In genomic region chr21:22670148-22670547, GRCh38 we compare ENCODE assay signal across 34 cellular contexts.
"Had no signal": no experiment of that assay in that cellular context is flagged by ENCODE, and none has a peak within 500 bp of the region (broad histone marks: within the 10 kb centered on the region; RNA-seq: fewer than 3 reads in every experiment).

No MANE protein-coding gene starts in this region.

- ATAC-seq: activated CD8-positive, alpha-beta T cell treated with anti-CD3 and anti-CD28 coated beads for 36 hours; activated naive CD4-positive, alpha-beta T cell treated with anti-CD3 and anti-CD28 coated beads, Interleukin-2, amount 50 U/mL, for 72 hours; activated T-cell treated with anti-CD3 and anti-CD28 coated beads, Interleukin-2, amount 50 U/mL, for 4 hours; activated T-cell treated with anti-CD3 and anti-CD28 coated beads, Interleukin-2, amount 50 U/mL, for 72 hours; activated T-helper 17 cell treated with anti-CD3 and anti-CD28 coated beads, Interleukin-2, amount 50 U/mL, for 72 hours; body of pancreas had no signal

- H3K9me3 ChIP-seq: adrenal gland, body of pancreas, breast epithelium had no signal

- H3K27me3 ChIP-seq: adrenal gland, body of pancreas, brain microvascular endothelial cell, breast epithelium had no signal

- FAIRE-seq: astrocyte, colon, TTC549 had no signal

- H3K27ac ChIP-seq: adrenal gland, body of pancreas, brain microvascular endothelial cell, breast epithelium, VCaP had no signal

- H3K4me3 ChIP-seq: adrenal gland, body of pancreas, breast epithelium had no signal

- H3K36me3 ChIP-seq: adrenal gland, brain microvascular endothelial cell, breast epithelium had no signal

- H3K4me1 ChIP-seq: adrenal gland, body of pancreas, breast epithelium had no signal

- DNase-seq: activated B cell treated with CpG ODN at 0.5 μM for 24 hours; activated CD4-positive, alpha-beta memory T cell treated with anti-CD3 and anti-CD28 coated beads for 36 hours; activated CD4-positive, alpha-beta T cell treated with anti-CD3 and anti-CD28 coated beads for 4 hours; activated CD4-positive, alpha-beta T cell treated with anti-CD3 and anti-CD28 coated beads, Interleukin-2, amount 10 ng/mL, durations not matched to agents 24 days and 14 days; activated CD4-positive, alpha-beta T cell treated with anti-CD3 and anti-CD28 coated beads, Interleukin-2, amount 50 U/mL, for 1 hour; activated CD4-positive, alpha-beta T cell treated with anti-CD3 and anti-CD28 coated beads, Interleukin-2, amount 50 U/mL, for 4 hours; activated CD4-positive, CD25-positive, alpha-beta regulatory T cell treated with anti-CD3 and anti-CD28 coated beads, Interleukin-2, amount 50 U/mL, for 72 hours; activated CD8-positive, alpha-beta memory T cell treated with anti-CD3 and anti-CD28 coated beads, Interleukin-2, amount 50 U/mL, for 4 hours; activated CD8-positive, alpha-beta T cell treated with anti-CD3 and anti-CD28 coated beads for 36 hours; activated effector memory CD4-positive, alpha-beta T cell treated with anti-CD3 and anti-CD28 coated beads, Interleukin-2, amount 50 U/mL, for 16 hours; activated gamma-delta T cell treated with Interleukin-2 at 50 U/mL for 16 hours; activated naive CD4-positive, alpha-beta T cell; activated naive CD4-positive, alpha-beta T cell treated with anti-CD3 and anti-CD28 coated beads for 36 hours; activated naive CD4-positive, alpha-beta T cell treated with anti-CD3 and anti-CD28 coated beads, Interleukin-2, amount 50 U/mL, for 16 hours; activated naive CD8-positive, alpha-beta T cell treated with anti-CD3 and anti-CD28 coated beads for 36 hours; activated T-cell treated with anti-CD3 and anti-CD28 coated beads for 4 hours; activated T-cell treated with anti-CD3 and anti-CD28 coated beads, Interleukin-2, amount 50 U/mL, for 1 hour; activated T-cell treated with anti-CD3 and anti-CD28 coated beads, Interleukin-2, amount 50 U/mL, for 4 hours; activated T-cell treated with anti-CD3 and anti-CD28 coated beads, Interleukin-2, amount 50 U/mL, for 72 hours; adrenal gland; amniotic stem cell; aorta; body of pancreas; brain microvascular endothelial cell; central memory CD4-positive, alpha-beta T cell; T-helper 2 cell; T-helper 9 cell had no signal
